In the genomic region with DNA sequence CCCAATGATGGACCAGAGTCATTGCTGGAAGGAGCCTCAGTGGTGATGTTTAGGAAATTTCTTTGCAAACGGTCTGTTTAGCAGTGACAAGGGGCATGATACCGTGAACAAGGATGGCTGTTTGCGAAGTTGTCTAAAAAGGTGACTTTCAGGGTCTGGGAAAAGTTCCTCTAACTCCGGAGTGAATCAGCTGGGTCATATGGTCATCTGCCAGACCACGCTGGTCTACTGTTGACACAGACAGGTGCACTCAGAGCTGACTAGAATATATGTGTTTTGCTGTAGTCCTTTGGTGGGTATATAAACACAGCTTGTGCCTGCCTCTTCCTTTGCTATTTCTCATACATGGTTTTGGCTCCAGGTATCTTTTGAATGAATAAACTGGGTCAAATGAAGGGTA, we compare ENCODE assay signal across 1 cellular context.
TF ChIP-seq lines count a peak whose summit lies in the region.

No MANE protein-coding gene starts in this region.

TF ChIP-seq in H1, 55 proteins besides CTCF, POLR2A, EP300 and RAD21 (continued from another document):
- TF ChIP-seq, protein P1, sequence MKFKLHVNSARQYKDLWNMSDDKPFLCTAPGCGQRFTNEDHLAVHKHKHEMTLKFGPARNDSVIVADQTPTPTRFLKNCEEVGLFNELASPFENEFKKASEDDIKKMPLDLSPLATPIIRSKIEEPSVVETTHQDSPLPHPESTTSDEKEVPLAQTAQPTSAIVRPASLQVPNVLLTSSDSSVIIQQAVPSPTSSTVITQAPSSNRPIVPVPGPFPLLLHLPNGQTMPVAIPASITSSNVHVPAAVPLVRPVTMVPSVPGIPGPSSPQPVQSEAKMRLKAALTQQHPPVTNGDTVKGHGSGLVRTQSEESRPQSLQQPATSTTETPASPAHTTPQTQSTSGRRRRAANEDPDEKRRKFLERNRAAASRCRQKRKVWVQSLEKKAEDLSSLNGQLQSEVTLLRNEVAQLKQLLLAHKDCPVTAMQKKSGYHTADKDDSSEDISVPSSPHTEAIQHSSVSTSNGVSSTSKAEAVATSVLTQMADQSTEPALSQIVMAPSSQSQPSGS (IDR thresholded peaks at IDR 0.05; ENCODE audit: low read length): no peak
- TF ChIP-seq SP4 (IDR thresholded peaks at IDR 0.05; ENCODE audit: low read length) (no peak), HDAC6 (IDR thresholded peaks at IDR 0.05; ENCODE audit: low read depth, low read length) (no peak), TAF7 (optimal IDR thresholded peaks at IDR 0.05; ENCODE audit: borderline replicate concordance, low read depth, low read length) (no peak), BCL11A (IDR thresholded peaks at IDR 0.05; ENCODE audit: low read depth in 2 of 2, low read length in 2 of 2) (no peak), NRF1 (IDR thresholded peaks at IDR 0.05; ENCODE audit: low read depth, low read length) (no peak), SP2 (IDR thresholded peaks at IDR 0.05; ENCODE audit: low read length) (no peak), CHD2 (IDR thresholded peaks at IDR 0.05; ENCODE audit: low read length) (no peak), YY1 (IDR thresholded peaks at IDR 0.05; ENCODE audit: low read depth, low read length) (no peak), CREB1 (IDR thresholded peaks at IDR 0.05) (no peak), KDM5A (IDR thresholded peaks at IDR 0.05; ENCODE audit: low read length) (no peak), CTBP2 (IDR thresholded peaks at IDR 0.05; ENCODE audit: borderline replicate concordance, insufficient read depth, insufficient read length, low read length) (no peak), CBX8 (IDR thresholded peaks at IDR 0.05; ENCODE audit: borderline replicate concordance, low read depth, low read length) (no peak), JUN (IDR thresholded peaks at IDR 0.05; ENCODE audit: low read depth, low read length) (no peak), TAF1 (IDR thresholded peaks at IDR 0.05; ENCODE audit: low read depth, low read length) (no peak), CHD1 (IDR thresholded peaks at IDR 0.05; ENCODE audit: low read depth, low read length) (no peak)
- TF ChIP-seq, protein P2, sequence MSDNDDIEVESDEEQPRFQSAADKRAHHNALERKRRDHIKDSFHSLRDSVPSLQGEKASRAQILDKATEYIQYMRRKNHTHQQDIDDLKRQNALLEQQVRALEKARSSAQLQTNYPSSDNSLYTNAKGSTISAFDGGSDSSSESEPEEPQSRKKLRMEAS (IDR thresholded peaks at IDR 0.05): no peak
- TF ChIP-seq, protein P3, sequence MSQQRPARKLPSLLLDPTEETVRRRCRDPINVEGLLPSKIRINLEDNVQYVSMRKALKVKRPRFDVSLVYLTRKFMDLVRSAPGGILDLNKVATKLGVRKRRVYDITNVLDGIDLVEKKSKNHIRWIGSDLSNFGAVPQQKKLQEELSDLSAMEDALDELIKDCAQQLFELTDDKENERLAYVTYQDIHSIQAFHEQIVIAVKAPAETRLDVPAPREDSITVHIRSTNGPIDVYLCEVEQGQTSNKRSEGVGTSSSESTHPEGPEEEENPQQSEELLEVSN (IDR thresholded peaks at IDR 0.05): no peak
- TF ChIP-seq, protein P4, sequence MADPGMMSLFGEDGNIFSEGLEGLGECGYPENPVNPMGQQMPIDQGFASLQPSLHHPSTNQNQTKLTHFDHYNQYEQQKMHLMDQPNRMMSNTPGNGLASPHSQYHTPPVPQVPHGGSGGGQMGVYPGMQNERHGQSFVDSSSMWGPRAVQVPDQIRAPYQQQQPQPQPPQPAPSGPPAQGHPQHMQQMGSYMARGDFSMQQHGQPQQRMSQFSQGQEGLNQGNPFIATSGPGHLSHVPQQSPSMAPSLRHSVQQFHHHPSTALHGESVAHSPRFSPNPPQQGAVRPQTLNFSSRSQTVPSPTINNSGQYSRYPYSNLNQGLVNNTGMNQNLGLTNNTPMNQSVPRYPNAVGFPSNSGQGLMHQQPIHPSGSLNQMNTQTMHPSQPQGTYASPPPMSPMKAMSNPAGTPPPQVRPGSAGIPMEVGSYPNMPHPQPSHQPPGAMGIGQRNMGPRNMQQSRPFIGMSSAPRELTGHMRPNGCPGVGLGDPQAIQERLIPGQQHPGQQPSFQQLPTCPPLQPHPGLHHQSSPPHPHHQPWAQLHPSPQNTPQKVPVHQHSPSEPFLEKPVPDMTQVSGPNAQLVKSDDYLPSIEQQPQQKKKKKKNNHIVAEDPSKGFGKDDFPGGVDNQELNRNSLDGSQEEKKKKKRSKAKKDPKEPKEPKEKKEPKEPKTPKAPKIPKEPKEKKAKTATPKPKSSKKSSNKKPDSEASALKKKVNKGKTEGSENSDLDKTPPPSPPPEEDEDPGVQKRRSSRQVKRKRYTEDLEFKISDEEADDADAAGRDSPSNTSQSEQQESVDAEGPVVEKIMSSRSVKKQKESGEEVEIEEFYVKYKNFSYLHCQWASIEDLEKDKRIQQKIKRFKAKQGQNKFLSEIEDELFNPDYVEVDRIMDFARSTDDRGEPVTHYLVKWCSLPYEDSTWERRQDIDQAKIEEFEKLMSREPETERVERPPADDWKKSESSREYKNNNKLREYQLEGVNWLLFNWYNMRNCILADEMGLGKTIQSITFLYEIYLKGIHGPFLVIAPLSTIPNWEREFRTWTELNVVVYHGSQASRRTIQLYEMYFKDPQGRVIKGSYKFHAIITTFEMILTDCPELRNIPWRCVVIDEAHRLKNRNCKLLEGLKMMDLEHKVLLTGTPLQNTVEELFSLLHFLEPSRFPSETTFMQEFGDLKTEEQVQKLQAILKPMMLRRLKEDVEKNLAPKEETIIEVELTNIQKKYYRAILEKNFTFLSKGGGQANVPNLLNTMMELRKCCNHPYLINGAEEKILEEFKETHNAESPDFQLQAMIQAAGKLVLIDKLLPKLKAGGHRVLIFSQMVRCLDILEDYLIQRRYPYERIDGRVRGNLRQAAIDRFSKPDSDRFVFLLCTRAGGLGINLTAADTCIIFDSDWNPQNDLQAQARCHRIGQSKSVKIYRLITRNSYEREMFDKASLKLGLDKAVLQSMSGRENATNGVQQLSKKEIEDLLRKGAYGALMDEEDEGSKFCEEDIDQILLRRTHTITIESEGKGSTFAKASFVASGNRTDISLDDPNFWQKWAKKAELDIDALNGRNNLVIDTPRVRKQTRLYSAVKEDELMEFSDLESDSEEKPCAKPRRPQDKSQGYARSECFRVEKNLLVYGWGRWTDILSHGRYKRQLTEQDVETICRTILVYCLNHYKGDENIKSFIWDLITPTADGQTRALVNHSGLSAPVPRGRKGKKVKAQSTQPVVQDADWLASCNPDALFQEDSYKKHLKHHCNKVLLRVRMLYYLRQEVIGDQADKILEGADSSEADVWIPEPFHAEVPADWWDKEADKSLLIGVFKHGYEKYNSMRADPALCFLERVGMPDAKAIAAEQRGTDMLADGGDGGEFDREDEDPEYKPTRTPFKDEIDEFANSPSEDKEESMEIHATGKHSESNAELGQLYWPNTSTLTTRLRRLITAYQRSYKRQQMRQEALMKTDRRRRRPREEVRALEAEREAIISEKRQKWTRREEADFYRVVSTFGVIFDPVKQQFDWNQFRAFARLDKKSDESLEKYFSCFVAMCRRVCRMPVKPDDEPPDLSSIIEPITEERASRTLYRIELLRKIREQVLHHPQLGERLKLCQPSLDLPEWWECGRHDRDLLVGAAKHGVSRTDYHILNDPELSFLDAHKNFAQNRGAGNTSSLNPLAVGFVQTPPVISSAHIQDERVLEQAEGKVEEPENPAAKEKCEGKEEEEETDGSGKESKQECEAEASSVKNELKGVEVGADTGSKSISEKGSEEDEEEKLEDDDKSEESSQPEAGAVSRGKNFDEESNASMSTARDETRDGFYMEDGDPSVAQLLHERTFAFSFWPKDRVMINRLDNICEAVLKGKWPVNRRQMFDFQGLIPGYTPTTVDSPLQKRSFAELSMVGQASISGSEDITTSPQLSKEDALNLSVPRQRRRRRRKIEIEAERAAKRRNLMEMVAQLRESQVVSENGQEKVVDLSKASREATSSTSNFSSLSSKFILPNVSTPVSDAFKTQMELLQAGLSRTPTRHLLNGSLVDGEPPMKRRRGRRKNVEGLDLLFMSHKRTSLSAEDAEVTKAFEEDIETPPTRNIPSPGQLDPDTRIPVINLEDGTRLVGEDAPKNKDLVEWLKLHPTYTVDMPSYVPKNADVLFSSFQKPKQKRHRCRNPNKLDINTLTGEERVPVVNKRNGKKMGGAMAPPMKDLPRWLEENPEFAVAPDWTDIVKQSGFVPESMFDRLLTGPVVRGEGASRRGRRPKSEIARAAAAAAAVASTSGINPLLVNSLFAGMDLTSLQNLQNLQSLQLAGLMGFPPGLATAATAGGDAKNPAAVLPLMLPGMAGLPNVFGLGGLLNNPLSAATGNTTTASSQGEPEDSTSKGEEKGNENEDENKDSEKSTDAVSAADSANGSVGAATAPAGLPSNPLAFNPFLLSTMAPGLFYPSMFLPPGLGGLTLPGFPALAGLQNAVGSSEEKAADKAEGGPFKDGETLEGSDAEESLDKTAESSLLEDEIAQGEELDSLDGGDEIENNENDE (IDR thresholded peaks at IDR 0.05; ENCODE audit: insufficient replicate concordance, low read length): no peak
